23 cellular contexts compared by ENCODE assay signal in the genomic region with DNA sequence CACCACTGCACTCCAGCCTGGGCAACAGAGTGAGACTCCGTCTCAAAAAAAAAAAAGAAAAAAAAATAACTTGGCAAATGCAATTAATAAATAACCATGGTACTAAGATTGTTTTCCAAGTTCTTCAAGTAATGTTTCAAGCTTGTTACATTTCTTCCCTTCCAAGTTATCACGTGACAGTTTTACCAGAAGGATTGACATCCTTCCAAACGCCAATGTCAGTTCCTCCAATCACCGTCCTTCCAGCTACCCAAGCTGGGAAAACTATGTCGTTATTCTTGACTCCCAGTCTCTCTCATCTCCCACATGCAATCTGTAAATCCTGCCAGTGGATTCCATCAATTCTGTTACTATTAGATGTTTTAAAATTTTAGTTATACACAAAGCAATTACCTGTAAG. TPM values are rescaled to one million over a fixed set of nuclear protein-coding genes. Genes with fewer than 3 reads are reported as not detected.
DNase-seq lines count a peak whose midpoint lies in the region; ATAC-seq and TF ChIP-seq lines count a peak whose summit lies in the region.
"Had no signal": no experiment of that assay in that cellular context is flagged by ENCODE, and none has a peak within 500 bp of the region (broad histone marks: within the 10 kb centered on the region; RNA-seq: fewer than 3 reads in every experiment).

No MANE protein-coding gene starts in this region.

- no peak overlapping the region for H3K4me2 ChIP-seq in neural cell (ENCODE audit: low read length)
- H3K4me2 ChIP-seq in H9 (ENCODE audit: insufficient read depth, insufficient read length, low read length) = no peak overlapping the region
- H3K4me2 ChIP-seq: SK-N-SH had no signal

- TF ChIP-seq CTCF in neural cell (IDR thresholded peaks at IDR 0.05; ENCODE audit: poor library complexity, severe bottlenecking) (no peak), testis (IDR thresholded peaks at IDR 0.05) (no peak), H9 (conservative IDR thresholded peaks at IDR 0.05) (no peak), colonic mucosa (IDR thresholded peaks at IDR 0.05) (no peak)

- H3K27me3 Mint-ChIP-seq in IgD-negative memory B cell (no peaks in the 10 kb centered on the region), H9 (ENCODE audit: low read depth) (peaks cover 1% of the 10 kb centered on the region)
- H3K27me3 Mint-ChIP-seq: CD4-positive, alpha-beta memory T cell; natural killer cell treated with Interleukin-12 subunit alpha and Interleukin-12 subunit beta and Interleukin-15 and Interleukin-18, amount 100 ng/mL, for 72 hours had no signal

- no peak overlapping the region for H4K91ac ChIP-seq in H9 (ENCODE audit: insufficient read length, low read depth, low read length)

- no peak for ATAC-seq in GM21447 (IDR thresholded peaks at IDR 0.05; ENCODE audit: unreplicated experiment)
- ATAC-seq: activated naive CD4-positive, alpha-beta T cell treated with anti-CD3 and anti-CD28 coated beads, Interleukin-2, amount 50 U/mL, for 72 hours; foreskin keratinocyte; natural killer cell treated with Interleukin-12 subunit alpha and Interleukin-12 subunit beta and Interleukin-15 and Interleukin-18, amount 100 ng/mL, for 72 hours had no signal

- H3K23ac ChIP-seq in H9 (ENCODE audit: insufficient read length, low read depth, low read length) = no peak overlapping the region

- H3K36me3 ChIP-seq in neural cell (ENCODE audit: insufficient read depth, low read length) (no peaks in the 10 kb centered on the region), testis (ENCODE audit: low read depth, missing control alignments) (no peaks in the 10 kb centered on the region), colonic mucosa (no peaks in the 10 kb centered on the region)

- H3F3A ChIP-seq in neural cell (ENCODE audit: insufficient read depth, low read length, poor library complexity, severe bottlenecking) = no peaks in the 10 kb centered on the region

- peaks cover 17% of the 10 kb centered on the region for H3K4me1 ChIP-seq in testis
- H3K4me1 ChIP-seq in H9 (ENCODE audit: insufficient read depth, low read length) = no peaks in the 10 kb centered on the region
- H3K4me1 ChIP-seq in colonic mucosa = peaks cover 4% of the 10 kb centered on the region

- no peak overlapping the region for H2BK12ac ChIP-seq in H9 (ENCODE audit: insufficient read length, low read depth, low read length)

- H3K9me2 ChIP-seq in neural cell (ENCODE audit: insufficient read depth, low read length) = no peaks in the 10 kb centered on the region
- H3K9me2 ChIP-seq: SK-N-SH had no signal

- DNase-seq in dedifferentiated amniotic fluid mesenchymal stem cell (ENCODE audit: extremely low spot score) = peak; percentile 11
- DNase-seq in testis = peak; percentile 62
- no peak for DNase-seq in H9
- no peak for DNase-seq in colonic mucosa
- DNase-seq: activated CD4-positive, alpha-beta T cell treated with anti-CD3 and anti-CD28 coated beads, Interleukin-2, amount 50 U/mL, for 1 hour; aorta; CD4-positive, alpha-beta memory T cell; central memory CD4-positive, alpha-beta T cell; immature natural killer cell; left ventricle myocardium inferior; NCI-H1417; NCI-H2081 treated with DMSO at 0.1 percent for 48 hours; NCI-H345; NCI-H82; small intestine had no signal

- H3K14ac ChIP-seq in H9 (ENCODE audit: insufficient read depth, low read length) = no peak overlapping the region

- TF ChIP-seq EP300 in neural cell (conservative IDR thresholded peaks at IDR 0.05; ENCODE audit: poor library complexity, severe bottlenecking) = no peak

- no peak overlapping the region for H2BK15ac ChIP-seq in H9 (ENCODE audit: low read depth, low read length)

- H3K9me3 Mint-ChIP-seq in IgD-negative memory B cell (no peaks in the 10 kb centered on the region), H9 (no peaks in the 10 kb centered on the region; a peak in 1 of 5 replicates)
- H3K9me3 Mint-ChIP-seq: activated naive CD4-positive, alpha-beta T cell treated with anti-CD3 and anti-CD28 coated beads, Interleukin-2, amount 50 U/mL, for 72 hours; activated T-helper 2 cell treated with anti-CD3 and anti-CD28 coated beads, Interferon-gamma antibody, Interleukin-2, Interleukin-4, amounts not matched to agents 10 μg/mL and 5 μg/mL and 100 μg/mL, durations not matched to agents 14 hours and 24 hours and 36 hours; immature natural killer cell; natural killer cell treated with Interleukin-12 subunit alpha and Interleukin-12 subunit beta and Interleukin-15 and Interleukin-18, amount 100 ng/mL, for 72 hours had no signal

- H3K27ac Mint-ChIP-seq in IgD-negative memory B cell (peak overlapping the region; percentile 1 to 76 (median 74)), H9 (no peak overlapping the region)
- H3K27ac Mint-ChIP-seq: activated T-helper 2 cell treated with anti-CD3 and anti-CD28 coated beads, Interferon-gamma antibody, Interleukin-2, Interleukin-4, amounts not matched to agents 10 μg/mL and 5 μg/mL and 100 μg/mL, durations not matched to agents 14 hours and 24 hours and 36 hours had no signal

- no peak overlapping the region for H2AK5ac ChIP-seq in H9 (ENCODE audit: insufficient read length, low read length)

- H2AFZ ChIP-seq in neural cell (ENCODE audit: low read depth, low read length) (no peak overlapping the region), H9 (ENCODE audit: low read length) (no peak overlapping the region)

- peaks cover 10% of the 10 kb centered on the region for H3K79me2 ChIP-seq in neural cell (replicated peaks; ENCODE audit: insufficient read depth, low read length)
- H3K79me2 ChIP-seq in H9 (ENCODE audit: insufficient read depth, low read length) = peaks cover 3% of the 10 kb centered on the region; the same call in 1 of the 2 replicates

- H3K79me1 ChIP-seq in H9 (ENCODE audit: insufficient read depth, low read depth, low read length, poor library complexity, severe bottlenecking) = no peaks in the 10 kb centered on the region

- no peaks in the 10 kb centered on the region for H3K27me3 ChIP-seq in neural cell (ENCODE audit: insufficient read depth, low read depth, low read length)
- no peaks in the 10 kb centered on the region for H3K27me3 ChIP-seq in testis
- H3K27me3 ChIP-seq in H9 (ENCODE audit: insufficient read depth, low read length) = no peaks in the 10 kb centered on the region
- H3K27me3 ChIP-seq in colonic mucosa = no peaks in the 10 kb centered on the region
- H3K27me3 ChIP-seq: foreskin keratinocyte had no signal

- peak overlapping the region in 1 of 4 donors; percentile 25 for H3K4me3 Mint-ChIP-seq in IgD-negative memory B cell
- H3K4me3 Mint-ChIP-seq in H9 = no peak overlapping the region
- H3K4me3 Mint-ChIP-seq: immature natural killer cell; natural killer cell treated with Interleukin-12 subunit alpha and Interleukin-12 subunit beta and Interleukin-15 and Interleukin-18, amount 100 ng/mL, for 72 hours had no signal

- H3K9me3 ChIP-seq in neural cell (ENCODE audit: low read length) (no peaks in the 10 kb centered on the region), testis (no peaks in the 10 kb centered on the region), H9 (ENCODE audit: control insufficient read depth, low read depth, low read length) (no peaks in the 10 kb centered on the region), colonic mucosa (no peaks in the 10 kb centered on the region)
- H3K9me3 ChIP-seq: left ventricle myocardium inferior, SK-N-SH had no signal

- no peak overlapping the region for H2BK20ac ChIP-seq in H9 (ENCODE audit: low read depth, low read length, poor library complexity, severe bottlenecking)

- no peak overlapping the region for H3K56ac ChIP-seq in H9 (ENCODE audit: insufficient read length, low read depth, low read length)

- no peak overlapping the region for H3T11ph ChIP-seq in H9 (ENCODE audit: low read length)

- H3K4me1 Mint-ChIP-seq in IgD-negative memory B cell (peaks cover 13 to 28% (median 27%) of the 10 kb centered on the region in 3 donors), H9 (peaks cover 11 to 17% of the 10 kb centered on the region in 2 experiments)

- H3K27ac ChIP-seq in neural cell (ENCODE audit: low read length) = peak overlapping the region; percentile 14
- peak overlapping the region; percentile 10 to 48 for H3K27ac ChIP-seq in testis
- no peak overlapping the region for H3K27ac ChIP-seq in H9 (ENCODE audit: insufficient read length, low read depth, low read length)
- H3K27ac ChIP-seq in colonic mucosa = no peak overlapping the region
- H3K27ac ChIP-seq: foreskin keratinocyte had no signal

- H3K4ac ChIP-seq in H9 (ENCODE audit: low read depth, low read length) = no peak overlapping the region

- TF ChIP-seq POLR2A in testis (IDR thresholded peaks at IDR 0.05) = no peak

- 21 to 22% methylated on average over 5 of the region's 5 CpGs for WGBS in testis, 2 donors
- no CpG with 5 or more reads among the region's 5 CpGs for WGBS in H9 (ENCODE audit: extremely low coverage, insufficient read length, low lambda C conversion rate)

- no peak for TF ChIP-seq RAD21 in neural cell (conservative IDR thresholded peaks at IDR 0.05)

- H3K9ac ChIP-seq in neural cell (ENCODE audit: low read length) (no peak overlapping the region), H9 (ENCODE audit: extremely low read depth, insufficient read length, low read length) (no peak overlapping the region), colonic mucosa (ENCODE audit: low read depth in 2 of 2, low read length in 2 of 2) (no peak overlapping the region)
- H3K9ac ChIP-seq: SK-N-SH had no signal

- intact Hi-C loops in testis (cut with DNase I; ENCODE audit: low total_unique reads) = no loop called here
- intact Hi-C loops in colonic mucosa (cut with DNase I) = no loop called here

- H2BK5ac ChIP-seq in H9 (ENCODE audit: insufficient read length, low read length) = no peak overlapping the region

- no peak overlapping the region for H4K8ac ChIP-seq in H9 (replicated peaks; ENCODE audit: insufficient read length, low read depth, low read length)

- no peak overlapping the region for H2BK120ac ChIP-seq in H9 (ENCODE audit: low read depth, low read length, poor library complexity, severe bottlenecking)

- no peak overlapping the region for H4K5ac ChIP-seq in H9 (ENCODE audit: insufficient read length, low read depth, low read length)

- H4K20me1 ChIP-seq in neural cell (ENCODE audit: insufficient read depth) (no peaks in the 10 kb centered on the region), H9 (ENCODE audit: control insufficient read depth, insufficient read depth, insufficient read length) (no peaks in the 10 kb centered on the region)

- H3K36me3 Mint-ChIP-seq in IgD-negative memory B cell (peaks cover 1% of the 10 kb centered on the region), H9 (ENCODE audit: insufficient read depth in 1 of 3, low read depth in 3 of 3) (peaks cover 0 to 5% (median 0%) of the 10 kb centered on the region in 3 experiments; a peak in 2 of 7 replicates)
- H3K36me3 Mint-ChIP-seq: immature natural killer cell; natural killer cell treated with Interleukin-12 subunit alpha and Interleukin-12 subunit beta and Interleukin-15 and Interleukin-18, amount 100 ng/mL, for 72 hours had no signal

- peaks cover 9% of the 10 kb centered on the region for H3K23me2 ChIP-seq in H9 (ENCODE audit: insufficient read length, low read depth, low read length, poor library complexity, severe bottlenecking)

- H3K4me3 ChIP-seq in neural cell (ENCODE audit: low read length) (no peak overlapping the region), testis (no peak overlapping the region), colonic mucosa (no peak overlapping the region)
- H3K4me3 ChIP-seq: left ventricle myocardium inferior had no signal

- no peak overlapping the region for H3K18ac ChIP-seq in H9 (ENCODE audit: insufficient read length, low read depth, low read length)

RNA-seq across cellular contexts. Expression of a gene that starts 3.9 kb away (rescaled TPM):
- polyA plus RNA-seq in IgD-negative memory B cell (14.5 TPM), neural cell (9.8 and 25.9 TPM in 2 replicates), testis (ENCODE audit: insufficient read depth, low read depth, low replicate concordance) (31.2 TPM)
- polyA minus RNA-seq in neural cell = 20.2 and 24.1 TPM in 2 replicates
- total RNA-seq in testis (10 to 100 TPM; 32.6 to 41.6 TPM), H9 (2021) (18.2 and 18.8 TPM in 2 replicates), colonic mucosa (10 to 100 TPM in 1 of 2 donors, 1 to 10 TPM in 1; 10.0 to 14.0 TPM)

RNA-seq across cellular contexts. Expression of a gene that starts 44.9 kb away (rescaled TPM):
- polyA plus RNA-seq in IgD-negative memory B cell (0.45 TPM), neural cell (not detected in 2 replicates), testis (ENCODE audit: insufficient read depth, low read depth, low replicate concordance) (18.0 TPM)
- polyA minus RNA-seq in neural cell = 0.24 TPM in 1 of 2 replicates, not detected in the other
- total RNA-seq in testis (10 to 100 TPM; 18.6 to 24.6 TPM), H9 (2021) (11.2 and 11.4 TPM in 2 replicates), colonic mucosa (1 to 10 TPM; 4.4 to 4.9 TPM)

RNA-seq across cellular contexts. Expression of a gene that starts 53.8 kb away (rescaled TPM):
- polyA plus RNA-seq in IgD-negative memory B cell (103 TPM), neural cell (0.96 TPM in 1 of 2 replicates, not detected in the other), testis (ENCODE audit: insufficient read depth, low read depth, low replicate concordance) (7.4 TPM)
- not detected in 2 replicates for polyA minus RNA-seq in neural cell
- total RNA-seq in testis (10 to 100 TPM; 15.9 to 23.9 TPM), H9 (2021) (1.4 and 1.7 TPM in 2 replicates), colonic mucosa (10 to 100 TPM; 27.5 to 37.1 TPM)

RNA-seq across cellular contexts. Expression of a gene that starts 53.9 kb away (rescaled TPM):
- polyA plus RNA-seq in IgD-negative memory B cell (3.7 TPM), neural cell (1.2 and 2.8 TPM in 2 replicates), testis (ENCODE audit: insufficient read depth, low read depth, low replicate concordance) (3.7 TPM)
- not detected in 2 replicates for polyA minus RNA-seq in neural cell
- total RNA-seq in testis (10 to 100 TPM; 20.6 to 26.9 TPM), H9 (2021) (0.59 and 0.75 TPM in 2 replicates), colonic mucosa (10 to 100 TPM; 12.0 to 27.1 TPM)

RNA-seq across cellular contexts. Expression of a gene that starts 58.7 kb away (rescaled TPM):
- polyA plus RNA-seq in IgD-negative memory B cell = not detected
- 12.7 and 27.9 TPM in 2 replicates for polyA plus RNA-seq in neural cell
- polyA minus RNA-seq in neural cell = 3.9 and 8.5 TPM in 2 replicates
- total RNA-seq in testis = 10 to 100 TPM; 63.4 to 78.3 TPM
- polyA plus RNA-seq in testis (ENCODE audit: insufficient read depth, low read depth, low replicate concordance) = 20.2 TPM
- total RNA-seq in H9 (2021) = 1.2 and 1.5 TPM in 2 replicates
- total RNA-seq in colonic mucosa = 10 to 100 TPM; 23.6 TPM
- polyA plus RNA-seq: immature natural killer cell had no signal

Comparison
In these comparisons a context has a peak if more than half of its experiments do, and no peak if none do; other contexts are left out.
1. H3K27ac Mint-ChIP-seq: peak in IgD-negative memory B cell (3 of 3); none in H9 (0 of 3).
2. DNase-seq: peak in dedifferentiated amniotic fluid mesenchymal stem cell (single experiment) and testis (single experiment); none in H9 (single experiment) and colonic mucosa (single experiment).
3. H3K27ac ChIP-seq: peak in neural cell (single experiment) and testis (2 of 2); none in H9 (single experiment) and colonic mucosa (single experiment).